24 cellular contexts compared by ENCODE assay signal in genomic region chr5:148961261-148962199, GRCh38.
DNase-seq lines count a peak whose midpoint lies in the region; ATAC-seq and TF ChIP-seq lines count a peak whose summit lies in the region.
"Had no signal": no experiment of that assay in that cellular context is flagged by ENCODE, and none has a peak within 500 bp of the region (broad histone marks: within the 10 kb centered on the region; RNA-seq: fewer than 3 reads in every experiment).

No MANE protein-coding gene starts in this region.

- no peaks in the 10 kb centered on the region for H3K9me2 ChIP-seq in GM23248 (ENCODE audit: insufficient read depth)

- H3K4me1 ChIP-seq in GM23248 (ENCODE audit: insufficient read depth) (peaks cover 14% of the 10 kb centered on the region), RWPE2 (ENCODE audit: insufficient read depth, poor library complexity, severe bottlenecking) (peaks cover 25% of the 10 kb centered on the region), fibroblast of lung (ENCODE audit: control insufficient read depth, extremely low read depth, insufficient read depth, low read length) (peaks cover 7% of the 10 kb centered on the region), sigmoid colon (peaks cover 0 to 13% (median 4%) of the 10 kb centered on the region in 4 donors)

- no peak for TF ChIP-seq EP300 in sigmoid colon (IDR thresholded peaks at IDR 0.05)

- H3K9me3 Mint-ChIP-seq in WTC11 (peaks cover 6% of the 10 kb centered on the region), osteocyte (ENCODE audit: unreplicated experiment) (no peaks in the 10 kb centered on the region)
- H3K9me3 Mint-ChIP-seq: activated T-helper 17 cell treated with anti-CD3 and anti-CD28 coated beads, Interleukin-2, amount 50 U/mL, for 72 hours; brain; CD4-positive, alpha-beta T cell; HFFc6 had no signal

- ATAC-seq in RWPE2 (ENCODE audit: low read depth) (no peak), WTC11 (no peak)
- ATAC-seq: activated T-helper 17 cell treated with anti-CD3 and anti-CD28 coated beads, Interleukin-2, amount 50 U/mL, for 72 hours; GM12878; heart right ventricle; left lung; SK-N-SH treated with all-trans-retinoic acid at 6 μM for 48 hours had no signal

- DNase-seq in GM23248 (peak; percentile 13), RWPE2 (ENCODE audit: low spot score) (no peak), fibroblast of lung (ENCODE audit: low read depth in 2 of 2) (peak; percentile 26 to 74), sigmoid colon (peak; percentile 24), WTC11 (ENCODE audit: low spot score) (no peak), osteocyte (ENCODE audit: extremely low spot score, unreplicated experiment) (no peak), NCI-H1436 (lab: John Stamatoyannopoulos, UW) (no peak)
- DNase-seq: activated CD4-positive, alpha-beta T cell treated with anti-CD3 and anti-CD28 coated beads, Interleukin-2, amount 50 U/mL, for 1 hour; CD4-positive, alpha-beta T cell; DMS79 treated with DMSO at 0.1 percent for 48 hours; heart right ventricle; HFFc6; Kasumi-1; left lung; NCI-H1105 treated with DMSO at 0.1 percent for 48 hours; NCI-H446; NK-92 treated with Interleukin-12 subunit alpha and Interleukin-12 subunit beta, amount 100 ng/mL, for 24 hours; stimulated activated CD4-positive, alpha-beta T cell treated with anti-CD3 and anti-CD28 coated beads, Interleukin-1b, Interleukin-23, amount 100 ng/mL, for 48 hours had no signal

- CTCF ChIA-PET in WTC11 (lab: Charles Lee), result interaction anchor here (0.7 to 6.3 kb wide), 7 partner anchors 8 to 230 kb away, joined by 3 to 144 read pairs (median 3); no protein-coding TSS in a partner anchor

- H3K4me2 ChIP-seq in GM23248 (ENCODE audit: unreplicated experiment) (no peak overlapping the region), fibroblast of lung (ENCODE audit: extremely low read depth, insufficient read depth, low read length) (peak overlapping the region; percentile 17)

- H3K36me3 Mint-ChIP-seq in WTC11, result 0 out of 2 replicates have a peak, but pooled peaks cover 2% of the 10 kb centered on the region
- H3K36me3 Mint-ChIP-seq in osteocyte (ENCODE audit: unreplicated experiment), result no peaks in the 10 kb centered on the region
- H3K36me3 Mint-ChIP-seq: brain had no signal

- no peak overlapping the region for H3K4me3 Mint-ChIP-seq in WTC11
- H3K4me3 Mint-ChIP-seq in osteocyte (ENCODE audit: unreplicated experiment), result no peak overlapping the region
- H3K4me3 Mint-ChIP-seq: activated T-helper 17 cell treated with anti-CD3 and anti-CD28 coated beads, Interleukin-2, amount 50 U/mL, for 72 hours; brain; CD4-positive, alpha-beta T cell; HFFc6 had no signal

- no peak overlapping the region for H3K27ac ChIP-seq in GM23248
- H3K27ac ChIP-seq in RWPE2 (ENCODE audit: poor library complexity, severe bottlenecking), result peak overlapping the region; percentile 17
- peak overlapping the region; percentile 46 for H3K27ac ChIP-seq in fibroblast of lung (ENCODE audit: insufficient read depth, low read length)
- no peak overlapping the region for H3K27ac ChIP-seq in sigmoid colon
- H3K27ac ChIP-seq: left lung, VCaP had no signal

- H3K4me1 Mint-ChIP-seq in WTC11 (peaks cover 13% of the 10 kb centered on the region), osteocyte (ENCODE audit: unreplicated experiment) (peaks cover 32% of the 10 kb centered on the region)

- in situ Hi-C loops in GM23248 (cut with MboI), result no loop called here

- no peaks in the 10 kb centered on the region for H4K20me1 ChIP-seq in GM23248 (ENCODE audit: insufficient read depth)
- no peaks in the 10 kb centered on the region for H4K20me1 ChIP-seq in fibroblast of lung (ENCODE audit: control insufficient read depth, extremely low read depth, insufficient read depth, low read length)

- WGBS in GM23248 (ENCODE audit: low coverage in 1 of 2, low lambda C conversion rate in 2 of 2, missing lambda C conversion rate in 2 of 2), 2 experiments, result 98 to 99% methylated on average over 8 of the region's 8 CpGs
- 69 to 86% methylated on average over 8 of the region's 8 CpGs for WGBS in sigmoid colon, 2 donors

- H3K27me3 Mint-ChIP-seq in WTC11 (ENCODE audit: low read depth), result no peaks in the 10 kb centered on the region
- no peaks in the 10 kb centered on the region for H3K27me3 Mint-ChIP-seq in osteocyte (ENCODE audit: unreplicated experiment)
- H3K27me3 Mint-ChIP-seq: brain; CD4-positive, alpha-beta T cell had no signal

- no peak overlapping the region for H3K27ac Mint-ChIP-seq in WTC11
- H3K27ac Mint-ChIP-seq in osteocyte (ENCODE audit: unreplicated experiment), result no peak overlapping the region
- H3K27ac Mint-ChIP-seq: brain; CD4-positive, alpha-beta T cell; HFFc6; progenitor cell of endocrine pancreas had no signal

- peaks cover 4% of the 10 kb centered on the region; the same call in 1 of the 2 replicates for H3F3A ChIP-seq in GM23248 (ENCODE audit: insufficient read depth)

- no peaks in the 10 kb centered on the region for H3K9me3 ChIP-seq in GM23248 (ENCODE audit: low read depth)
- H3K9me3 ChIP-seq in RWPE2 (ENCODE audit: severe bottlenecking), result no peaks in the 10 kb centered on the region
- no peaks in the 10 kb centered on the region for H3K9me3 ChIP-seq in fibroblast of lung (ENCODE audit: control insufficient read depth, insufficient read depth, low read depth, low read length)
- H3K9me3 ChIP-seq in sigmoid colon, result no peaks in the 10 kb centered on the region
- H3K9me3 ChIP-seq: heart right ventricle, left lung had no signal

- H3K36me3 ChIP-seq in GM23248 (ENCODE audit: low read depth), result no peaks in the 10 kb centered on the region
- no peaks in the 10 kb centered on the region for H3K36me3 ChIP-seq in RWPE2 (ENCODE audit: low read depth)
- H3K36me3 ChIP-seq in fibroblast of lung (ENCODE audit: control insufficient read depth, insufficient read depth, low read length), result no peaks in the 10 kb centered on the region
- H3K36me3 ChIP-seq in sigmoid colon, result no peaks in the 10 kb centered on the region
- H3K36me3 ChIP-seq: heart right ventricle, left lung had no signal

- H3K27me3 ChIP-seq in GM23248 (replicated peaks; ENCODE audit: insufficient read depth) (no peaks in the 10 kb centered on the region; the same call in 1 of the 2 replicates), RWPE2 (ENCODE audit: insufficient read depth, poor library complexity, severe bottlenecking) (no peaks in the 10 kb centered on the region), fibroblast of lung (ENCODE audit: control insufficient read depth, insufficient read depth, low read length) (no peaks in the 10 kb centered on the region), sigmoid colon (no peaks in the 10 kb centered on the region)
- H3K27me3 ChIP-seq: heart right ventricle, left lung had no signal

- no peak for TF ChIP-seq POLR2A in sigmoid colon (IDR thresholded peaks at IDR 0.05)

- no peak for TF ChIP-seq CTCF in RWPE2 (IDR thresholded peaks at IDR 0.05; ENCODE audit: poor library complexity, severe bottlenecking)
- TF ChIP-seq CTCF in fibroblast of lung (conservative IDR thresholded peaks at IDR 0.05 in 1 of 2, IDR thresholded peaks at IDR 0.05 in 1 of 2; ENCODE audit: low read depth in 1 of 2, low read length in 2 of 2), result no peak
- no peak for TF ChIP-seq CTCF in sigmoid colon (IDR thresholded peaks at IDR 0.05)
- no peak for TF ChIP-seq CTCF in WTC11 (IDR thresholded peaks at IDR 0.05)
- no peak for TF ChIP-seq CTCF in osteocyte (IDR thresholded peaks at IDR 0.05)

- H2AFZ ChIP-seq in GM23248 (no peak overlapping the region), fibroblast of lung (ENCODE audit: low read length) (no peak overlapping the region)

- POLR2A ChIA-PET in WTC11 (lab: Charles Lee), result no interaction called here

- H3K4me3 ChIP-seq in GM23248 (no peak overlapping the region), RWPE2 (ENCODE audit: severe bottlenecking) (no peak overlapping the region), fibroblast of lung (replicated peaks in 1 of 4; ENCODE audit: control extremely low read depth in 1 of 4, insufficient read depth in 1 of 4, low read depth in 3 of 4, low read length in 4 of 4) (no peak overlapping the region), sigmoid colon (no peak overlapping the region)
- H3K4me3 ChIP-seq: GM12878, heart right ventricle, left lung had no signal

- H3K79me2 ChIP-seq in GM23248 (ENCODE audit: insufficient read depth) (no peaks in the 10 kb centered on the region), fibroblast of lung (ENCODE audit: control insufficient read depth, insufficient read depth, low read length) (no peaks in the 10 kb centered on the region)

- H3K9ac ChIP-seq in GM23248, result no peak overlapping the region
- no peak overlapping the region for H3K9ac ChIP-seq in fibroblast of lung (ENCODE audit: insufficient read depth, low read length)

- intact Hi-C loops in sigmoid colon (cut with DNase I), result no loop called here

TF ChIP-seq in WTC11, 78 proteins besides CTCF, POLR2A, EP300 and RAD21 (continues in another document):
- TF ChIP-seq ZNF121 (CRISPR knock-in tag; IDR thresholded peaks at IDR 0.05), result no peak
- TF ChIP-seq ELF4 (CRISPR knock-in tag; IDR thresholded peaks at IDR 0.05; ENCODE audit: low read depth), result no peak
- TF ChIP-seq AFF4 (CRISPR knock-in tag; IDR thresholded peaks at IDR 0.05; ENCODE audit: borderline replicate concordance), result no peak

Comparison
In these comparisons a context has a peak if more than half of its experiments do, and no peak if none do; other contexts are left out.
1. DNase-seq: peak in GM23248 (single experiment), fibroblast of lung (2 of 2) and sigmoid colon (single experiment); none in RWPE2 (single experiment), WTC11 (single experiment), osteocyte (single experiment) and NCI-H1436 (single experiment).
2. H3K27ac ChIP-seq: peak in RWPE2 (single experiment) and fibroblast of lung (single experiment); none in GM23248 (single experiment) and sigmoid colon (0 of 4).